ENCODE assay signal across 4 cellular contexts in genomic region chr17:35751541-35751940, GRCh38. TPM values are rescaled to one million over a fixed set of nuclear protein-coding genes. Genes with fewer than 3 reads are reported as not detected.
"Had no signal": no experiment of that assay in that cellular context is flagged by ENCODE, and none has a peak within 500 bp of the region (broad histone marks: within the 10 kb centered on the region; RNA-seq: fewer than 3 reads in every experiment).

No MANE protein-coding gene starts in this region.

RNA-seq across cellular contexts. Expression of gene GAS2L2, which starts 1.5 kb away (rescaled TPM):
- total RNA-seq: LHCN-M2, SK-MEL-5 had no signal
- polyA plus RNA-seq: SK-N-SH had no signal

RNA-seq across cellular contexts. Expression of gene C17orf50, which starts 9.1 kb away (rescaled TPM):
- total RNA-seq: LHCN-M2, SK-MEL-5, T-cell had no signal

RNA-seq across cellular contexts. Expression of gene MMP28, which starts 43.9 kb away (rescaled TPM):
- total RNA-seq: LHCN-M2, SK-MEL-5 had no signal
